In the genomic region with DNA sequence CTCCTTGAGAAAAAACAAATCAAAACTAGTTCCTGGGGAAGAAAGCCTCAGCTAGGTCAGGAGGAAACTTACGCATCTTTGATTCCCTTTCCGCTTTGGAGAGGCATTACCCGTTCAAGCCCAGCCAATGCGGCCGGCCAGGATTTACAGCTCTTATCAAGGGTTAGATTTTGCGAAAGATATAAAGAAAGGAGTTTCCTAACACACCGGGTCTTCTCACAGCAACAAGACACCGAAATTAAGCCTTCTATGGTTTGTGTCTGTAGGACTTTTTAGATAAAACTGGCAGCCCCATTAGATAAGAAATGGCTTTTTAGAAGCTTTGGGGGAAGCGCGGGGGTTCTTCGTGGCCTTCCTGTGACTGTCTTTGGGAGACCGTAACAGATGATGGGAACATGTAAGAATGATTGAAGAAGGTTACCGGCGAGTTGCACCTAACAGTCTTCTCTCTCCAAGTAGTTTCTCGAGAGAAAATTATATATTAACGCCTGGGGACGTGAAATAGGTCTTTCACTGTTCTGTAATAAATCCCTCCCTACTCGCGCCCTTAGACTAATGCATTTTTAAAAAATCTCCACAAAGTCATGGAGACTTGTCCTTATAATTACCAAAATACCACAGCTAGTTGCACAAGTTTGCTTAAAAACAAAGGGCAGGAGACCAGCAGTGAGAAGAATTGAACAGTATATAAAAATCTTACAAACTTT, we compare ENCODE assay signal across 13 cellular contexts. TPM values are rescaled to one million over a fixed set of nuclear protein-coding genes. Genes with fewer than 3 reads are reported as not detected.
DNase-seq lines count a peak whose midpoint lies in the region; ATAC-seq and TF ChIP-seq lines count a peak whose summit lies in the region.
"Had no signal": no experiment of that assay in that cellular context is flagged by ENCODE, and none has a peak within 500 bp of the region (broad histone marks: within the 10 kb centered on the region; RNA-seq: fewer than 3 reads in every experiment).

No MANE protein-coding gene starts in this region.

- no peaks in the 10 kb centered on the region; a peak in 1 of 7 replicates for H3K36me3 Mint-ChIP-seq in H9 (ENCODE audit: insufficient read depth in 1 of 3, low read depth in 3 of 3)

- H3K27me3 Mint-ChIP-seq in H9 (ENCODE audit: low read depth) = peaks cover 100% of the 10 kb centered on the region

- no peak overlapping the region for H3T11ph ChIP-seq in H9 (ENCODE audit: low read length)

- no peak overlapping the region for H2BK20ac ChIP-seq in H9 (ENCODE audit: low read depth, low read length, poor library complexity, severe bottlenecking)

- no peak overlapping the region for H4K8ac ChIP-seq in H9 (replicated peaks; ENCODE audit: insufficient read length, low read depth, low read length)

- no peak for ATAC-seq in HG02840 (IDR thresholded peaks at IDR 0.05; ENCODE audit: low FRiP score, unreplicated experiment)
- ATAC-seq in HG03025 (IDR thresholded peaks at IDR 0.05; ENCODE audit: low FRiP score, unreplicated experiment) = no peak

- no peak overlapping the region for H3K18ac ChIP-seq in H9 (ENCODE audit: insufficient read length, low read depth, low read length)

- H3K36me3 ChIP-seq in prostate gland = no peaks in the 10 kb centered on the region
- H3K36me3 ChIP-seq: left lung, SJSA1 had no signal

- H3K4me3 ChIP-seq in prostate gland = peak overlapping the region; percentile 42 to 51

- H3K79me1 ChIP-seq in H9 (ENCODE audit: insufficient read depth, low read depth, low read length, poor library complexity, severe bottlenecking) = no peaks in the 10 kb centered on the region

- no peak overlapping the region for H3K23ac ChIP-seq in H9 (ENCODE audit: insufficient read length, low read depth, low read length)

- peak overlapping the region; percentile 66 to 80 for H3K4me3 Mint-ChIP-seq in H9
- H3K4me3 Mint-ChIP-seq: stimulated activated naive CD8-positive, alpha-beta T cell treated with anti-CD3 and anti-CD28 coated beads, Interleukin-15, Interleukin-2, amounts not matched to agents 100 ng/mL and 50 ng/mL, for 24 hours had no signal

- peaks cover 68% of the 10 kb centered on the region for H3K27me3 ChIP-seq in H9 (ENCODE audit: insufficient read depth, low read length)
- H3K27me3 ChIP-seq in prostate gland (replicated peaks; ENCODE audit: insufficient read depth) = no peaks in the 10 kb centered on the region

- no peak overlapping the region for H2BK5ac ChIP-seq in H9 (ENCODE audit: insufficient read length, low read length)

- H3K9ac ChIP-seq in H9 (ENCODE audit: extremely low read depth, insufficient read length, low read length) = no peak overlapping the region

- H3K27ac ChIP-seq in H9 (ENCODE audit: insufficient read length, low read depth, low read length) (no peak overlapping the region), epithelial cell of prostate (peak overlapping the region; percentile 40), prostate gland (peak overlapping the region; percentile 83 to 90)
- H3K27ac ChIP-seq: left lung, SJSA1 had no signal

- no peak overlapping the region for H3K4ac ChIP-seq in H9 (ENCODE audit: low read depth, low read length)

- H3K23me2 ChIP-seq in H9 (ENCODE audit: insufficient read length, low read depth, low read length, poor library complexity, severe bottlenecking) = peaks cover 35% of the 10 kb centered on the region

- peaks cover 65 to 92% of the 10 kb centered on the region in 2 experiments for H3K4me1 Mint-ChIP-seq in H9

- H2AFZ ChIP-seq in H9 (ENCODE audit: low read length) = no peak overlapping the region

- H3K9me3 Mint-ChIP-seq in H9 = peaks cover 0 to 8% of the 10 kb centered on the region in 2 experiments; a peak in 2 of 5 replicates

- H3K27ac Mint-ChIP-seq in H9 = peak overlapping the region in 1 of 3 experiments; percentile 28; a peak in 1 of 7 replicates
- H3K27ac Mint-ChIP-seq: stimulated activated naive CD8-positive, alpha-beta T cell treated with anti-CD3 and anti-CD28 coated beads, Interleukin-15, Interleukin-2, amounts not matched to agents 100 ng/mL and 50 ng/mL, for 24 hours had no signal

- H2BK15ac ChIP-seq in H9 (ENCODE audit: low read depth, low read length) = no peak overlapping the region

- DNase-seq in H9 (no peak), NCI-H345 treated with DMSO at 0.1 percent for 48 hours (lab: John Stamatoyannopoulos, UW; ENCODE audit: unreplicated experiment) (peak; percentile 60), epithelial cell of prostate (ENCODE audit: low read depth, low spot score) (no peak), prostate gland (ENCODE audit: low spot score) (no peak), COLO829 (ENCODE audit: low spot score) (no peak)
- no peak for DNase-seq in activated CD8-positive, alpha-beta memory T cell treated with anti-CD3 and anti-CD28 coated beads, Interleukin-2, amount 50 U/mL, for 4 hours
- DNase-seq: effector memory CD4-positive, alpha-beta T cell; small intestine had no signal

- no peak overlapping the region for H4K5ac ChIP-seq in H9 (ENCODE audit: insufficient read length, low read depth, low read length)

- H4K20me1 ChIP-seq in H9 (ENCODE audit: control insufficient read depth, insufficient read depth, insufficient read length) = no peaks in the 10 kb centered on the region

- H3K56ac ChIP-seq in H9 (ENCODE audit: insufficient read length, low read depth, low read length) = no peak overlapping the region

- H4K91ac ChIP-seq in H9 (ENCODE audit: insufficient read length, low read depth, low read length) = no peak overlapping the region

- no peak for TF ChIP-seq POLR2A in prostate gland (IDR thresholded peaks at IDR 0.05)

- H2BK12ac ChIP-seq in H9 (ENCODE audit: insufficient read length, low read depth, low read length) = no peak overlapping the region

- no CpG with 5 or more reads among the region's 19 CpGs for WGBS in H9 (ENCODE audit: extremely low coverage, insufficient read length, low lambda C conversion rate)
- WGBS in prostate gland = 10% methylated on average over 19 of the region's 19 CpGs

- peaks cover 11% of the 10 kb centered on the region for H3K4me1 ChIP-seq in H9 (ENCODE audit: insufficient read depth, low read length)
- no peaks in the 10 kb centered on the region for H3K4me1 ChIP-seq in prostate gland (replicated peaks)

- no peak overlapping the region for H2BK120ac ChIP-seq in H9 (ENCODE audit: low read depth, low read length, poor library complexity, severe bottlenecking)

- no peak for TF ChIP-seq CTCF in H9 (conservative IDR thresholded peaks at IDR 0.05)
- TF ChIP-seq CTCF in prostate gland (IDR thresholded peaks at IDR 0.05) = no peak

- intact Hi-C loops in prostate gland (cut with DNase I) = loop anchor here (2.0 kb wide), 1 partner anchor 415 kb away; no protein-coding TSS in a partner anchor

- no peaks in the 10 kb centered on the region for H3K9me3 ChIP-seq in H9 (ENCODE audit: control insufficient read depth, low read depth, low read length)
- no peaks in the 10 kb centered on the region for H3K9me3 ChIP-seq in prostate gland
- H3K9me3 ChIP-seq: left lung, SJSA1 had no signal

- H3K79me2 ChIP-seq in H9 (ENCODE audit: insufficient read depth, low read length) = no peaks in the 10 kb centered on the region

- peak overlapping the region; percentile 80 for H3K4me2 ChIP-seq in H9 (ENCODE audit: insufficient read depth, insufficient read length, low read length)

- no peak overlapping the region for H2AK5ac ChIP-seq in H9 (ENCODE audit: insufficient read length, low read length)

- no peak overlapping the region for H3K14ac ChIP-seq in H9 (ENCODE audit: insufficient read depth, low read length)

RNA-seq across cellular contexts. Expression of gene ISL1, which starts 1.3 kb away (rescaled TPM):
- total RNA-seq in H9 (2021) = 0.13 TPM in 1 of 2 replicates, not detected in the other
- 10 to 100 TPM in 1 of 2 donors, 1 to 10 TPM in 1; 5.5 to 15.2 TPM for total RNA-seq in prostate gland
- total RNA-seq: left lung had no signal
